8 cellular contexts compared by ENCODE assay signal in genomic region chr3:108589081-108589997, GRCh38. TPM values are rescaled to one million over a fixed set of nuclear protein-coding genes. Genes with fewer than 3 reads are reported as not detected.
DNase-seq lines count a peak whose midpoint lies in the region; ATAC-seq and TF ChIP-seq lines count a peak whose summit lies in the region.

CIP2A (minus strand) TSS chr3:108589438; CDS start chr3:108589375, 63 bp downstream.
DZIP3 (plus strand) TSS chr3:108589722; CDS start chr3:108605407, 15,685 bp downstream.

- no peaks in the 10 kb centered on the region for H3K9me3 Mint-ChIP-seq in activated naive CD4-positive, alpha-beta T cell treated with anti-CD3 and anti-CD28 coated beads, Interleukin-2, amount 50 U/mL, for 72 hours

- H3K4me1 ChIP-seq in suprapubic skin, result peaks cover 24% of the 10 kb centered on the region

- no peaks in the 10 kb centered on the region for H3K9me3 ChIP-seq in suprapubic skin

- TF ChIP-seq POLR2A in suprapubic skin (IDR thresholded peaks at IDR 0.05), result peak; percentile 25 to 36

- TF ChIP-seq EP300 in suprapubic skin (IDR thresholded peaks at IDR 0.05), result no peak

- DNase-seq in GM10266 (ENCODE audit: extremely low spot score), result peak; percentile 83
- peak; percentile 95 for DNase-seq in NCI-H1092 treated with DMSO at 0.1 percent for 48 hours (lab: John Stamatoyannopoulos, UW)
- peak; percentile 79 to 90 for DNase-seq in activated naive CD4-positive, alpha-beta T cell treated with anti-CD3 and anti-CD28 coated beads, Interleukin-2, amount 50 U/mL, for 72 hours (ENCODE audit: low spot score in 2 of 2)
- DNase-seq in glomerular endothelial cell (ENCODE audit: extremely low read depth, low read depth, low spot score), result peak; percentile 58
- peak in 55 of 56 donors; percentile 36 to 90 (median 74) for DNase-seq in nucleus accumbens (lab: John Stamatoyannopoulos, UW)
- DNase-seq in suprapubic skin (ENCODE audit: low spot score in 2 of 2), result peak; percentile 85 to 89

- H3K27ac ChIP-seq in suprapubic skin, result peak within 1 kb of the TSS; percentile 93

- 0% methylated on average over 33 of the region's 59 CpGs for WGBS in suprapubic skin

- H3K36me3 Mint-ChIP-seq in activated naive CD4-positive, alpha-beta T cell treated with anti-CD3 and anti-CD28 coated beads, Interleukin-2, amount 50 U/mL, for 72 hours, result peaks cover 17 to 25% of the 10 kb centered on the region in 2 donors

- no peaks in the 10 kb centered on the region for H3K36me3 ChIP-seq in suprapubic skin

- peak within 1 kb of the TSS; percentile 83 for H3K4me3 ChIP-seq in suprapubic skin

- no peak for TF ChIP-seq CTCF in GM10266 (IDR thresholded peaks at IDR 0.05; ENCODE audit: control insufficient read depth, insufficient read depth, low read depth, missing control alignments)
- no peak for TF ChIP-seq CTCF in suprapubic skin (IDR thresholded peaks at IDR 0.05)

- no peaks in the 10 kb centered on the region for H3K27me3 ChIP-seq in suprapubic skin

- H3K27ac Mint-ChIP-seq in activated naive CD4-positive, alpha-beta T cell treated with anti-CD3 and anti-CD28 coated beads, Interleukin-2, amount 50 U/mL, for 72 hours, result peak within 1 kb of the TSS; percentile 99

- peak; percentile 94 for ATAC-seq in HG02623 (IDR thresholded peaks at IDR 0.05; ENCODE audit: unreplicated experiment)
- peak; percentile 91 for ATAC-seq in SK-N-SH treated with all-trans-retinoic acid at 6 μM for 48 hours
- ATAC-seq in activated naive CD4-positive, alpha-beta T cell treated with anti-CD3 and anti-CD28 coated beads, Interleukin-2, amount 50 U/mL, for 72 hours, result peak; percentile 81 to 92

TF ChIP-seq in SK-N-SH treated with all-trans-retinoic acid at 6 μM for 48 hours, 23 proteins besides CTCF, POLR2A, EP300 and RAD21:
- TF ChIP-seq ZNF565 (CRISPR knock-in tag; conservative IDR thresholded peaks at IDR 0.05; ENCODE audit: low read depth) (no peak), TOX (CRISPR knock-in tag; IDR thresholded peaks at IDR 0.05; ENCODE audit: borderline replicate concordance) (no peak), ZFP30 (CRISPR knock-in tag; IDR thresholded peaks at IDR 0.05) (no peak), CREB5 (CRISPR knock-in tag; IDR thresholded peaks at IDR 0.05; ENCODE audit: low read depth) (no peak), ESRRG (CRISPR knock-in tag; IDR thresholded peaks at IDR 0.05) (no peak), OSR1 (CRISPR knock-in tag; IDR thresholded peaks at IDR 0.05) (no peak), TSHZ2 (CRISPR knock-in tag; IDR thresholded peaks at IDR 0.05) (no peak), BACH2 (CRISPR knock-in tag; IDR thresholded peaks at IDR 0.05; ENCODE audit: borderline replicate concordance) (no peak), TCF4 (CRISPR knock-in tag; IDR thresholded peaks at IDR 0.05; ENCODE audit: borderline replicate concordance) (no peak), PPARA (CRISPR knock-in tag; IDR thresholded peaks at IDR 0.05; ENCODE audit: borderline replicate concordance) (no peak), ARNTL (CRISPR knock-in tag; IDR thresholded peaks at IDR 0.05; ENCODE audit: borderline replicate concordance, low read depth) (no peak), ZFP3 (CRISPR knock-in tag; IDR thresholded peaks at IDR 0.05) (no peak), CSRNP3 (CRISPR knock-in tag; IDR thresholded peaks at IDR 0.05) (no peak), RARB (CRISPR knock-in tag; IDR thresholded peaks at IDR 0.05) (no peak), GLIS3 (CRISPR knock-in tag; IDR thresholded peaks at IDR 0.05) (no peak), POU6F1 (CRISPR knock-in tag; IDR thresholded peaks at IDR 0.05; ENCODE audit: borderline replicate concordance, low read depth) (no peak), ISL1 (CRISPR knock-in tag; IDR thresholded peaks at IDR 0.05) (no peak), ZNF70 (CRISPR knock-in tag; IDR thresholded peaks at IDR 0.05) (no peak; the same call in 1 of the 2 replicates), CSDC2 (CRISPR knock-in tag; IDR thresholded peaks at IDR 0.05) (no peak)
TF ChIP-seq in SK-N-SH treated with all-trans-retinoic acid at 6 μM for 48 hours: peak in this region for 0.

RNA-seq across cellular contexts. Expression of gene CIP2A, which starts in this region (rescaled TPM):
- total RNA-seq in activated naive CD4-positive, alpha-beta T cell treated with anti-CD3 and anti-CD28 coated beads, Interleukin-2, amount 50 U/mL, for 72 hours, result 10 to 100 TPM; 48.3 to 53.4 TPM
- total RNA-seq in glomerular endothelial cell (5.0 and 12.0 TPM in 2 replicates), suprapubic skin (1 to 10 TPM; 1.3 to 6.4 (median 2.0) TPM)

RNA-seq across cellular contexts. Expression of gene DZIP3, which starts in this region (rescaled TPM):
- 10 to 100 TPM; 13.9 to 20.0 TPM for total RNA-seq in activated naive CD4-positive, alpha-beta T cell treated with anti-CD3 and anti-CD28 coated beads, Interleukin-2, amount 50 U/mL, for 72 hours
- total RNA-seq in glomerular endothelial cell (5.8 TPM in 2 replicates), suprapubic skin (1 to 10 TPM; 3.6 to 7.7 (median 3.9) TPM)

Comparison
In these comparisons a context has a peak if more than half of its experiments do, and no peak if none do; other contexts are left out.
1. Peak in every context shown above with its lines: DNase-seq, ATAC-seq, H3K4me3 ChIP-seq and H3K27ac ChIP-seq.